Comparison of ENCODE assay signal across 8 cellular contexts in the genomic region with DNA sequence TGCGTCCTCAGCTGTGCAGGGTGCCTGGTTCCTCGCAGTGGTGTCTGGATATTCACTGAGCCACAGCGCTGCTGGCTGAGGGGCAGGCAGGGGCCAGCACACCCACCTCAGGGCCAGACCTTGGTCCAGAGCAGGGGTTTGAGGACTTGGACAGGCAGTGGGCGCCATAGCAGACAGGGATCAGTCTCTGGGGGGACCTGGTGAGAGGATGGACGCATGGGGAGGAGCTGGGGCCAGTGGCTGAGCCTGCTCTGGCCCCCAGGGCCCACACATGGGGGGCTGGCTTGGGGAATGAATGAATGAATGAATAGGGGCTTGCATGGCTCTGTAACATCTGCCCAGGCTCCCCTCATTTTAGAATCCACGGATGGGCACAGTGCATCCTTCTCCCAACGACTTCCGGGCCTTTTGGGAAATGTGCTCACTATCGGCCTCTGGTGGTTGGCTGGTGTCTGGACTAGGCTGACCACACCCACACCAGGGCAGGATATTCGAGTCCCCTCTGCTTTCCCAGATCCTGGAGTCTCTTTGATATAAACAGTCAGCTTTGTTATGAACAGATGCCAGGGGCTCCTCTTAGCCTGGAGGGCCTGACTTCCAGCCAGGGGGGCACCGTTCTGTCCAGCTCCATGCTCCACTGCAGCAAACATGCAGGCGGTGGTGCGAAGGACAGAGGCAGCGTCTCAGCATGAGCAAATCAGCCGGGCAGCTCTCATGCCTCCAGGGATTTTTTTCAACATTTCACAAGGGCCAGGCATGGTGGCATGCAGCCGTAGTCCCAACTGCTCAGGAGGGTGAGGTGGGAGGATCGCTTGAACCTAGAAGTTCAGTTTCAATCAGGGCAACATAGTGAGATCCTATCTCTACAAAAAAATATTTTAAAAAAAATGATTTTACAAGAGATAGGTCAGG.
A peak's percentile ranks its signal among the peaks of the same experiment; 100 is the strongest.
DNase-seq lines count a peak whose midpoint lies in the region; ATAC-seq lines count a peak whose summit lies in the region.

No MANE protein-coding gene starts in this region.

- in situ Hi-C loops in G401 (cut with HindIII; ENCODE audit: low sequenced_read_pairs), result loop anchor here (10.0 kb wide), 1 partner anchor 196 kb away; no protein-coding TSS in a partner anchor

- no peak for ATAC-seq in GM18868 (IDR thresholded peaks at IDR 0.05; ENCODE audit: unreplicated experiment)

- DNase-seq in G401 (ENCODE audit: low spot score) (peak; percentile 43), LoVo (ENCODE audit: low spot score) (peak; percentile 56), SKM-1 (lab: John Stamatoyannopoulos, UW; ENCODE audit: unreplicated experiment) (peak; percentile 7), astrocyte of the hippocampus (ENCODE audit: low read depth, low spot score) (peak; percentile 80), iPS DF 19.7 (ENCODE audit: low read depth, low spot score) (peak; percentile 33)
- peak; percentile 43 for DNase-seq in stimulated activated CD4-positive, alpha-beta T cell treated with anti-CD3 and anti-CD28 coated beads, Interleukin-12 subunit alpha, Interleukin-12 subunit beta, amount 100 ng/mL, for 4 hours
- no peak for DNase-seq in central memory CD4-positive, alpha-beta T cell
